8 cellular contexts compared by ENCODE assay signal in the genomic region with DNA sequence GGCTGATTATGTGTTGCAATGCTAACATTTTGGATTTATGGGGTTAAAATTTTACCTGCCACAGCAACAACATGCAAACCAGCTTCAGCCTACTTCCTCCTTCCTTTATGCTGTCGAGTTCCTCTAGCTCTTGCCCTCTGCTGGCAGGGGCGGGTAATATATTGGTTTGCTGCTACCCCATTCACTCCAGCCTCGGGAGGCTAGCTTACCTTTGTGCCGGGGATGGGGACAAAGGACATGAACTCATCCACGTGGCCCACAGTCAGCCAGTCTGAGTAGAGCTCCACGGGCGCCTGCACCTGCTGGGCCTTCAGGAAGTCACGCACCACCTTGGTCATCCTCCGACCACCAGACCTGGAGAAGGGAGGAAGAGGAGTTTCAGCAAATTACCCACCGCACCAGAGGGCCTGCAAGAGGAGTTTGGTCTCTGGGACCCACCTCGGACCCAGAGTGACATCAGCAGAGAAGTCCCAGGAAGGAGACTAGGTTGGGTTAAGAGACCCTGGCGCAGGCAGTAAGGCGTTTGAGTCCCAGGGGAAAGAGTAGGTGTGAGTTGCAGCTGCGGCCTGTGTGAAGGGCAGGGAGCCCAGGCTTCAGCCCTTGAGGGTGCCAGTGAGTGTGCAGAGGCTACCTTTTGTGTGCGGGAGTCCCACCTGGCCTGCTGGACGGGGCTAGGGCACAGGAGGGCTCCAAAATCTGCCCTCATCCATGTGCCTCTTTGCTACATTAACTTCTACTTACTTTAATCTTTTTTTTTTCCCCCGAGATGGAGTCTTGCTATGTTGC. TPM values are rescaled to one million over a fixed set of nuclear protein-coding genes. Genes with fewer than 3 reads are reported as not detected.
DNase-seq lines count a peak whose midpoint lies in the region; ATAC-seq and TF ChIP-seq lines count a peak whose summit lies in the region.

No MANE protein-coding gene starts in this region.

- H3K27ac Mint-ChIP-seq in MCF 10A (ENCODE audit: low read depth, unreplicated experiment) (no peak overlapping the region), endodermal cell (peak overlapping the region; percentile 26)

- intact Hi-C loops in MCF 10A (cut with micrococcal nuclease) = loop anchor here (1.0 kb wide), 1 partner anchor 16 kb away; no protein-coding TSS in a partner anchor
- intact Hi-C loops in breast epithelium (cut with DNase I; ENCODE audit: low total_unique reads) = no loop called here

- no peak overlapping the region for H3K4me3 Mint-ChIP-seq in MCF 10A (ENCODE audit: unreplicated experiment)
- no peak overlapping the region for H3K4me3 Mint-ChIP-seq in endodermal cell

- no peak overlapping the region for H3K4me3 ChIP-seq in breast epithelium
- H3K4me3 ChIP-seq in endodermal cell (ENCODE audit: low read length) = no peak overlapping the region

- DNase-seq in MCF 10A (ENCODE audit: unreplicated experiment) = peak; percentile 69
- DNase-seq in breast epithelium (ENCODE audit: low spot score in 2 of 2) = no peak
- peak; percentile 48 to 66 for DNase-seq in NOMO-1 (lab: John Stamatoyannopoulos, UW; ENCODE audit: unreplicated experiment in 2 of 2)
- DNase-seq in endodermal cell = peak; percentile 88
- DNase-seq in stimulated activated CD4-positive, alpha-beta T cell treated with anti-CD3 and anti-CD28 coated beads, Interleukin-4, amount 100 ng/mL, for 24 hours = peak; percentile 11
- no peak for DNase-seq in NCI-H510A treated with DMSO at 0.1 percent for 48 hours (lab: John Stamatoyannopoulos, UW)

- H3K4me1 Mint-ChIP-seq in MCF 10A (ENCODE audit: insufficient read depth, unreplicated experiment) = peaks cover 4% of the 10 kb centered on the region
- H3K4me1 Mint-ChIP-seq in endodermal cell = no peaks in the 10 kb centered on the region

- POLR2A ChIA-PET in MCF 10A (lab: Yijun Ruan, JAX) = no interaction called here

- TF ChIP-seq POLR2A in breast epithelium (IDR thresholded peaks at IDR 0.05) = no peak

- H3K9me3 ChIP-seq in breast epithelium = no peaks in the 10 kb centered on the region
- no peaks in the 10 kb centered on the region for H3K9me3 ChIP-seq in endodermal cell (ENCODE audit: control insufficient read depth, low read length)

- CTCF ChIA-PET in MCF 10A (lab: Yijun Ruan, JAX) = interaction anchor here (0.5 to 3.0 kb wide), 12 partner anchors 8 to 605 kb away, joined by 3 to 14 read pairs (median 3); no protein-coding TSS in a partner anchor

- no peak overlapping the region for H3K9ac ChIP-seq in endodermal cell (ENCODE audit: extremely low read depth, low read length, poor library complexity, severe bottlenecking)

- BruUV-seq in MCF 10A (replicated peaks; lab: Mats Ljungman, UMichigan) = no TSS peak

- H3K27me3 ChIP-seq in breast epithelium (no peaks in the 10 kb centered on the region), endodermal cell (ENCODE audit: control insufficient read depth, insufficient read depth, low read length, poor library complexity, severe bottlenecking) (no peaks in the 10 kb centered on the region)

- H3K9me3 Mint-ChIP-seq in MCF 10A (ENCODE audit: unreplicated experiment) (no peaks in the 10 kb centered on the region), endodermal cell (peaks cover 2% of the 10 kb centered on the region)

- TF ChIP-seq CTCF in MCF 10A (IDR thresholded peaks at IDR 0.05; ENCODE audit: unreplicated experiment) = peak; percentile 48
- no peak for TF ChIP-seq CTCF in breast epithelium (IDR thresholded peaks at IDR 0.05)
- peak; percentile 74 for TF ChIP-seq CTCF in endodermal cell (conservative IDR thresholded peaks at IDR 0.05)

- H3K4me1 ChIP-seq in breast epithelium (no peaks in the 10 kb centered on the region), endodermal cell (ENCODE audit: control insufficient read depth, insufficient read depth, low read length) (no peaks in the 10 kb centered on the region)

- WGBS in endodermal cell (ENCODE audit: insufficient coverage in 1 of 2, insufficient read length in 1 of 2), 2 experiments = 66 to 72% methylated on average over 11 to 17 of the region's 17 CpGs

- H3K36me3 ChIP-seq in breast epithelium = no peaks in the 10 kb centered on the region
- H3K36me3 ChIP-seq in endodermal cell (ENCODE audit: control insufficient read depth, insufficient read depth, low read length) = no peaks in the 10 kb centered on the region

- H3K27me3 Mint-ChIP-seq in MCF 10A (ENCODE audit: insufficient read depth, unreplicated experiment) = no peaks in the 10 kb centered on the region
- H3K27me3 Mint-ChIP-seq in endodermal cell (ENCODE audit: insufficient read depth) = no peaks in the 10 kb centered on the region

- H3K27ac ChIP-seq in breast epithelium (no peak overlapping the region), endodermal cell (ENCODE audit: low read depth, low read length) (no peak overlapping the region)

- H3K36me3 Mint-ChIP-seq in MCF 10A (ENCODE audit: insufficient read depth, unreplicated experiment) = no peaks in the 10 kb centered on the region
- H3K36me3 Mint-ChIP-seq in endodermal cell (ENCODE audit: low read depth) = no peaks in the 10 kb centered on the region

- no peak for ATAC-seq in GM21529 (IDR thresholded peaks at IDR 0.05; ENCODE audit: unreplicated experiment)
- ATAC-seq in GM21737 (IDR thresholded peaks at IDR 0.05; ENCODE audit: unreplicated experiment) = no peak

RNA-seq across cellular contexts. Expression of a gene that starts 21.8 kb away (rescaled TPM):
- total RNA-seq in MCF 10A (2022) = 166 and 189 TPM in 2 replicates
- 100 to 1,000 TPM in 1 of 3 donors, 10 to 100 TPM in 2; 80.6 to 106 (median 97.7) TPM for total RNA-seq in breast epithelium
- total RNA-seq in endodermal cell = 10 to 100 TPM; 68.5 to 75.2 TPM
- 91.8 TPM for polyA plus RNA-seq in endodermal cell (2013, experiment 1 of 2)
- 94.9 TPM for polyA plus RNA-seq in endodermal cell (2013, experiment 2 of 2)

RNA-seq across cellular contexts. Expression of a gene that starts 43.6 kb away (rescaled TPM):
- 0.16 and 0.20 TPM in 2 replicates for total RNA-seq in MCF 10A (2022)
- 10 to 100 TPM in 1 of 3 donors, 1 to 10 TPM in 1, under 1 TPM in 1; 0.32 to 29.4 (median 9.2) TPM for total RNA-seq in breast epithelium
- 1 to 10 TPM; 2.0 to 2.7 TPM for total RNA-seq in endodermal cell
- polyA plus RNA-seq in endodermal cell (2013, experiment 1 of 2) = 2.3 TPM
- 2.4 TPM for polyA plus RNA-seq in endodermal cell (2013, experiment 2 of 2)

Comparison
In these comparisons a context has a peak if more than half of its experiments do, and no peak if none do; other contexts are left out.
1. DNase-seq: peak in MCF 10A (single experiment), NOMO-1 (2 of 2), endodermal cell (single experiment) and stimulated activated CD4-positive, alpha-beta T cell treated with anti-CD3 and anti-CD28 coated beads, Interleukin-4, amount 100 ng/mL, for 24 hours (single experiment); none in breast epithelium (0 of 2) and NCI-H510A treated with DMSO at 0.1 percent for 48 hours (single experiment).
2. CTCF ChIP-seq: peak in MCF 10A (single experiment) and endodermal cell (single experiment); none in breast epithelium (0 of 3).